In genomic region chr12:105106621-105107020, GRCh38 we compare ENCODE assay signal across 9 cellular contexts. TPM values are rescaled to one million over a fixed set of nuclear protein-coding genes. Genes with fewer than 3 reads are reported as not detected.
DNase-seq lines count a peak whose midpoint lies in the region; ATAC-seq, FAIRE-seq and TF ChIP-seq lines count a peak whose summit lies in the region.
"Had no signal": no experiment of that assay in that cellular context is flagged by ENCODE, and none has a peak within 500 bp of the region (broad histone marks: within the 10 kb centered on the region; RNA-seq: fewer than 3 reads in every experiment).

No MANE protein-coding gene starts in this region.

- POLR2A ChIA-PET in HepG2 (lab: Yijun Ruan, JAX) = interaction anchor here (1.9 to 2.3 kb wide), 3 partner anchors 10 to 968 kb away, joined by 5 to 7 read pairs (median 5); partner anchors contain the start of gene NFYB

- intact Hi-C loops in HepG2 (cut with micrococcal nuclease; ENCODE audit: unreplicated experiment) = no loop called here
- intact Hi-C loops in tibial artery (cut with DNase I; ENCODE audit: low total_unique reads) = no loop called here

- TF ChIP-seq RAD21 in HepG2 (CRISPR knock-in tag; IDR thresholded peaks at IDR 0.05) = no peak

- peaks cover 18% of the 10 kb centered on the region; the same call in 1 of the 2 replicates for H4K20me1 ChIP-seq in HepG2 (ENCODE audit: insufficient read depth, low read length)

- CTCF ChIA-PET in activated naive CD4-positive, alpha-beta T cell treated with anti-CD3 and anti-CD28 coated beads, Interleukin-2, amount 10 ng/mL, durations not matched to agents 7 days and 5 days (lab: Charles Lee) = no interaction called here
- CTCF ChIA-PET in HepG2 (lab: Yijun Ruan, JAX; ENCODE audit: low intra/inter-chr PET ratio, low total read pairs) = no interaction called here

- H3K4me1 ChIP-seq in HepG2 (ENCODE audit: insufficient read depth, low read length) = peaks cover 40% of the 10 kb centered on the region
- peaks cover 0 to 40% (median 16%) of the 10 kb centered on the region in 4 donors for H3K4me1 ChIP-seq in tibial artery
- H3K4me1 ChIP-seq in small intestine (ENCODE audit: control insufficient read depth in 2 of 2, insufficient read depth in 1 of 2, low read depth in 1 of 2, low read length in 1 of 2) = peaks cover 0 to 2% of the 10 kb centered on the region in 2 donors

- BruUV-seq in HepG2 (replicated peaks; lab: Mats Ljungman, UMichigan) = no TSS peak

- no peaks in the 10 kb centered on the region; a peak in 1 of 5 replicates for H3K27me3 ChIP-seq in HepG2 (ENCODE audit: control insufficient read depth in 1 of 2, insufficient read depth in 2 of 2, low read length in 2 of 2)
- H3K27me3 ChIP-seq in tibial artery = no peaks in the 10 kb centered on the region
- no peaks in the 10 kb centered on the region for H3K27me3 ChIP-seq in small intestine (ENCODE audit: control insufficient read depth in 2 of 2, insufficient read depth in 2 of 2, low read length in 2 of 2)

- H3K4me3 Mint-ChIP-seq in activated naive CD4-positive, alpha-beta T cell treated with anti-CD3 and anti-CD28 coated beads, Interleukin-2, amount 10 ng/mL, durations not matched to agents 7 days and 5 days = peak overlapping the region; percentile 95
- H3K4me3 Mint-ChIP-seq in activated naive CD8-positive, alpha-beta T cell = peak overlapping the region; percentile 98

- no peak for FAIRE-seq in HepG2 (lab: Jason Lieb, UNC)
- FAIRE-seq in small intestine (lab: Jason Lieb, UNC) = no peak

- DNase-seq in activated naive CD4-positive, alpha-beta T cell treated with anti-CD3 and anti-CD28 coated beads, Interleukin-2, amount 10 ng/mL, durations not matched to agents 7 days and 5 days = no peak
- no peak for DNase-seq in activated naive CD4-positive, alpha-beta T cell treated with anti-CD3 and anti-CD28 coated beads, Interleukin-2, amount 50 U/mL, for 72 hours (ENCODE audit: low spot score in 2 of 2)
- no peak for DNase-seq in HepG2 (ENCODE audit: low spot score)
- DNase-seq in tibial artery = no peak
- no peak for DNase-seq in activated CD8-positive, alpha-beta memory T cell treated with anti-CD3 and anti-CD28 coated beads, Interleukin-2, amount 50 U/mL, for 4 hours
- DNase-seq in small intestine = no peak
- DNase-seq: NCI-H2029 had no signal

- peak overlapping the region; percentile 83 for H3K4me2 ChIP-seq in HepG2 (ENCODE audit: low read depth, low read length)

- in situ Hi-C loops in HepG2 (cut with HindIII; ENCODE audit: extremely low pct_ligation_motif_present, low pct_unique_long_range_greater_than_20kb) = no loop called here

- no peaks in the 10 kb centered on the region for H3K9me3 ChIP-seq in HepG2 (ENCODE audit: low read length)
- no peaks in the 10 kb centered on the region for H3K9me3 ChIP-seq in tibial artery
- no peaks in the 10 kb centered on the region for H3K9me3 ChIP-seq in small intestine (ENCODE audit: control insufficient read depth, low read depth)

- ATAC-seq in activated naive CD4-positive, alpha-beta T cell treated with anti-CD3 and anti-CD28 coated beads, Interleukin-2, amount 50 U/mL, for 72 hours = no peak
- ATAC-seq in HepG2 (no peak), HG02885 (IDR thresholded peaks at IDR 0.05; ENCODE audit: poor library complexity, unreplicated experiment) (no peak)

- peak overlapping the region; percentile 93 to 98 (median 97); a peak in 5 of 6 replicates for H3K4me3 ChIP-seq in HepG2 (replicated peaks in 1 of 3; ENCODE audit: insufficient read depth in 1 of 3, low read depth in 2 of 3, low read length in 3 of 3)
- peak overlapping the region; percentile 71 to 89 for H3K4me3 ChIP-seq in tibial artery
- H3K4me3 ChIP-seq in small intestine (ENCODE audit: low read depth in 1 of 2, low read length in 2 of 2) = no peak overlapping the region

- peaks cover 36% of the 10 kb centered on the region for H3K79me2 ChIP-seq in HepG2 (ENCODE audit: insufficient read depth, low read length)

- H3K36me3 Mint-ChIP-seq in activated naive CD4-positive, alpha-beta T cell treated with anti-CD3 and anti-CD28 coated beads, Interleukin-2, amount 10 ng/mL, durations not matched to agents 7 days and 5 days = peaks cover 10% of the 10 kb centered on the region
- H3K36me3 Mint-ChIP-seq in activated naive CD4-positive, alpha-beta T cell treated with anti-CD3 and anti-CD28 coated beads, Interleukin-2, amount 50 U/mL, for 72 hours = peaks cover 11 to 13% of the 10 kb centered on the region in 2 donors
- H3K36me3 Mint-ChIP-seq in activated naive CD8-positive, alpha-beta T cell = peaks cover 3% of the 10 kb centered on the region

- H3K27me3 Mint-ChIP-seq in activated naive CD4-positive, alpha-beta T cell treated with anti-CD3 and anti-CD28 coated beads, Interleukin-2, amount 10 ng/mL, durations not matched to agents 7 days and 5 days = peaks cover 20% of the 10 kb centered on the region
- H3K27me3 Mint-ChIP-seq in activated naive CD8-positive, alpha-beta T cell = peaks cover 11% of the 10 kb centered on the region

- peaks cover 36% of the 10 kb centered on the region for H3K4me1 Mint-ChIP-seq in activated naive CD4-positive, alpha-beta T cell treated with anti-CD3 and anti-CD28 coated beads, Interleukin-2, amount 10 ng/mL, durations not matched to agents 7 days and 5 days
- peaks cover 33% of the 10 kb centered on the region for H3K4me1 Mint-ChIP-seq in activated naive CD8-positive, alpha-beta T cell (ENCODE audit: low read depth)

- no peaks in the 10 kb centered on the region for H3K36me3 ChIP-seq in HepG2 (replicated peaks in 1 of 2; ENCODE audit: control insufficient read depth in 1 of 2, insufficient read depth in 2 of 2, low read length in 2 of 2)
- H3K36me3 ChIP-seq in tibial artery = peaks cover 0 to under 1% (median 0%) of the 10 kb centered on the region in 3 donors
- no peaks in the 10 kb centered on the region for H3K36me3 ChIP-seq in small intestine (ENCODE audit: control insufficient read depth in 2 of 2, insufficient read depth in 2 of 2, low read length in 2 of 2)

- 53% methylated on average over 7 of the region's 7 CpGs for WGBS in HepG2 (ENCODE audit: low lambda C conversion rate)
- WGBS in small intestine, 3 donors = 21 to 44% (median 30%) methylated on average over 7 of the region's 7 CpGs

- H3K27ac Mint-ChIP-seq in activated naive CD4-positive, alpha-beta T cell treated with anti-CD3 and anti-CD28 coated beads, Interleukin-2, amount 10 ng/mL, durations not matched to agents 7 days and 5 days = peak overlapping the region; percentile 99
- peak overlapping the region in 1 of 2 donors; percentile 96 for H3K27ac Mint-ChIP-seq in activated naive CD4-positive, alpha-beta T cell treated with anti-CD3 and anti-CD28 coated beads, Interleukin-2, amount 50 U/mL, for 72 hours
- H3K27ac Mint-ChIP-seq in activated naive CD8-positive, alpha-beta T cell = peak overlapping the region; percentile 92

- TF ChIP-seq EP300 in HepG2 (IDR thresholded peaks at IDR 0.05; ENCODE audit: low read depth in 2 of 2, low read length in 2 of 2) (no peak), HepG2 (CRISPR knock-in tag; IDR thresholded peaks at IDR 0.05; ENCODE audit: borderline replicate concordance) (no peak)

- no peak for TF ChIP-seq POLR2A in HepG2 (IDR thresholded peaks at IDR 0.05; ENCODE audit: insufficient read depth in 1 of 2, low read depth in 2 of 2, low read length in 2 of 2)

- peaks cover 4% of the 10 kb centered on the region for H3K9me3 Mint-ChIP-seq in activated naive CD4-positive, alpha-beta T cell treated with anti-CD3 and anti-CD28 coated beads, Interleukin-2, amount 10 ng/mL, durations not matched to agents 7 days and 5 days
- H3K9me3 Mint-ChIP-seq in activated naive CD4-positive, alpha-beta T cell treated with anti-CD3 and anti-CD28 coated beads, Interleukin-2, amount 50 U/mL, for 72 hours = peaks cover 0 to 4% of the 10 kb centered on the region in 2 donors
- no peaks in the 10 kb centered on the region for H3K9me3 Mint-ChIP-seq in activated naive CD8-positive, alpha-beta T cell (ENCODE audit: low read depth)

- H3K27ac ChIP-seq in HepG2 (ENCODE audit: extremely low read length, insufficient read depth, low read length) (no peak overlapping the region), tibial artery (peak overlapping the region; percentile 94 to 96), small intestine (ENCODE audit: low read depth in 1 of 2, low read length in 1 of 2) (no peak overlapping the region)

- H3K9ac ChIP-seq in HepG2 (ENCODE audit: insufficient read depth, low read depth, low read length) = peak overlapping the region; percentile 76; the same call in 1 of the 2 replicates

- TF ChIP-seq CTCF in HepG2 (CRISPR knock-in tag; IDR thresholded peaks at IDR 0.05) (no peak), tibial artery (IDR thresholded peaks at IDR 0.05) (no peak)

- H2AFZ ChIP-seq in HepG2 (ENCODE audit: low read length) = peak overlapping the region; percentile 97

RNA-seq across cellular contexts. Expression of gene WASHC4, which starts 0.9 kb away (rescaled TPM):
- total RNA-seq in activated naive CD4-positive, alpha-beta T cell treated with anti-CD3 and anti-CD28 coated beads, Interleukin-2, amount 50 U/mL, for 72 hours = 10 to 100 TPM; 30.5 to 41.2 TPM
- total RNA-seq in HepG2 (2016; rRNA removed; fragmentation: Illumina TruSeq; extraction: Trizol) = 36.3 and 39.6 TPM in 2 replicates
- total RNA-seq in HepG2 (2016; cell fraction: cytosol; rRNA removed; fragmentation: Illumina TruSeq; extraction: Trizol; ENCODE audit: low read depth) = 3.6 and 4.7 TPM in 2 replicates
- total RNA-seq in HepG2 (2016; cell fraction: insoluble cytoplasmic fraction; rRNA removed; fragmentation: Illumina TruSeq; extraction: Trizol) = 31.6 and 46.3 TPM in 2 replicates
- 5.3 and 8.6 TPM in 2 replicates for total RNA-seq in HepG2 (2016; cell fraction: membrane; rRNA removed; fragmentation: Illumina TruSeq; extraction: Trizol)
- 56.1 and 56.8 TPM in 2 replicates for total RNA-seq in HepG2 (2016; cell fraction: nucleus; rRNA removed; fragmentation: Illumina TruSeq; extraction: Trizol)
- polyA plus RNA-seq in HepG2 (2011; rRNA removed) (15.5 and 21.0 TPM in 2 replicates), small intestine (10 to 100 TPM; 11.7 to 13.8 (median 13.6) TPM)
- polyA plus RNA-seq in HepG2 (2011; cell fraction: cytosol; rRNA removed) = 4.6 and 8.1 TPM in 2 replicates
- 16.8 and 21.2 TPM in 2 replicates for polyA plus RNA-seq in HepG2 (2011; cell fraction: nucleus; rRNA removed)
- polyA plus RNA-seq in HepG2 (2012) = 15.3 and 18.4 TPM in 2 replicates
- 0.57 and 0.61 TPM in 2 replicates for polyA plus RNA-seq in HepG2 (2016; cell fraction: cytosol; fragmentation: Illumina TruSeq; extraction: Trizol; ENCODE audit: low read depth)
- polyA plus RNA-seq in HepG2 (2016; cell fraction: insoluble cytoplasmic fraction; fragmentation: Illumina TruSeq; extraction: Trizol; ENCODE audit: low read depth) = 19.5 and 20.6 TPM in 2 replicates
- polyA plus RNA-seq in HepG2 (2016; cell fraction: membrane; fragmentation: Illumina TruSeq; extraction: Trizol; ENCODE audit: low read depth) = 1.7 and 1.9 TPM in 2 replicates
- 36.1 and 44.2 TPM in 2 replicates for polyA plus RNA-seq in HepG2 (2016; cell fraction: nucleus; fragmentation: Illumina TruSeq; extraction: Trizol; ENCODE audit: insufficient read depth, low read depth)
- polyA minus RNA-seq in HepG2 (2011; rRNA and poly(A)+ RNA removed; ENCODE audit: low replicate concordance) = 22.5 and 23.7 TPM in 2 replicates
- polyA minus RNA-seq in HepG2 (2011; cell fraction: cytosol; rRNA and poly(A)+ RNA removed) = 24.8 and 25.8 TPM in 2 replicates
- 132 and 134 TPM in 2 replicates for polyA minus RNA-seq in HepG2 (2011; cell fraction: nucleus; rRNA and poly(A)+ RNA removed)

RNA-seq across cellular contexts. Expression of gene ALDH1L2, which starts 22.4 kb away (rescaled TPM):
- total RNA-seq in activated naive CD4-positive, alpha-beta T cell treated with anti-CD3 and anti-CD28 coated beads, Interleukin-2, amount 50 U/mL, for 72 hours = 1 to 10 TPM in 1 of 2 donors, under 1 TPM in 1; 0.36 to 5.7 TPM
- total RNA-seq in HepG2 (2016; rRNA removed; fragmentation: Illumina TruSeq; extraction: Trizol) = 0.40 and 0.87 TPM in 2 replicates
- under 0.01 and 0.09 TPM in 2 replicates for total RNA-seq in HepG2 (2016; cell fraction: cytosol; rRNA removed; fragmentation: Illumina TruSeq; extraction: Trizol; ENCODE audit: low read depth)
- total RNA-seq in HepG2 (2016; cell fraction: insoluble cytoplasmic fraction; rRNA removed; fragmentation: Illumina TruSeq; extraction: Trizol) = 0.59 and 0.87 TPM in 2 replicates
- total RNA-seq in HepG2 (2016; cell fraction: membrane; rRNA removed; fragmentation: Illumina TruSeq; extraction: Trizol) = 0.17 and 0.25 TPM in 2 replicates
- total RNA-seq in HepG2 (2016; cell fraction: nucleus; rRNA removed; fragmentation: Illumina TruSeq; extraction: Trizol) = 0.75 and 1.5 TPM in 2 replicates
- 4.0 and 4.6 TPM in 2 replicates for polyA plus RNA-seq in HepG2 (2011; rRNA removed)
- 2.2 and 3.0 TPM in 2 replicates for polyA plus RNA-seq in HepG2 (2011; cell fraction: cytosol; rRNA removed)
- polyA plus RNA-seq in HepG2 (2011; cell fraction: nucleus; rRNA removed) = 3.5 and 4.1 TPM in 2 replicates
- polyA plus RNA-seq in HepG2 (2012) = 1.9 and 3.4 TPM in 2 replicates
- polyA plus RNA-seq in HepG2 (2016; cell fraction: cytosol; fragmentation: Illumina TruSeq; extraction: Trizol; ENCODE audit: low read depth) = 0.02 and 0.03 TPM in 2 replicates
- polyA plus RNA-seq in HepG2 (2016; cell fraction: insoluble cytoplasmic fraction; fragmentation: Illumina TruSeq; extraction: Trizol; ENCODE audit: low read depth) = 0.71 and 0.83 TPM in 2 replicates
- polyA plus RNA-seq in HepG2 (2016; cell fraction: membrane; fragmentation: Illumina TruSeq; extraction: Trizol; ENCODE audit: low read depth) = 0.06 and 0.12 TPM in 2 replicates
- 0.62 and 1.1 TPM in 2 replicates for polyA plus RNA-seq in HepG2 (2016; cell fraction: nucleus; fragmentation: Illumina TruSeq; extraction: Trizol; ENCODE audit: insufficient read depth, low read depth)
- polyA minus RNA-seq in HepG2 (2011; rRNA and poly(A)+ RNA removed; ENCODE audit: low replicate concordance) = 0.49 and 4.9 TPM in 2 replicates
- 3.2 and 3.6 TPM in 2 replicates for polyA minus RNA-seq in HepG2 (2011; cell fraction: cytosol; rRNA and poly(A)+ RNA removed)
- polyA minus RNA-seq in HepG2 (2011; cell fraction: nucleus; rRNA and poly(A)+ RNA removed) = 10.1 and 11.7 TPM in 2 replicates
- 1 to 10 TPM in 1 of 3 donors, under 1 TPM in 2; 0.22 to 1.7 (median 0.54) TPM for polyA plus RNA-seq in small intestine

Comparison
In these comparisons a context has a peak if more than half of its experiments do, and no peak if none do; other contexts are left out.
1. H3K27ac ChIP-seq: peak in tibial artery (2 of 2); none in HepG2 (single experiment) and small intestine (0 of 2).
2. H3K4me3 ChIP-seq: peak in HepG2 (3 of 3) and tibial artery (2 of 2); none in small intestine (0 of 2).